Comparison of ENCODE assay signal across 8 cellular contexts in the genomic region with DNA sequence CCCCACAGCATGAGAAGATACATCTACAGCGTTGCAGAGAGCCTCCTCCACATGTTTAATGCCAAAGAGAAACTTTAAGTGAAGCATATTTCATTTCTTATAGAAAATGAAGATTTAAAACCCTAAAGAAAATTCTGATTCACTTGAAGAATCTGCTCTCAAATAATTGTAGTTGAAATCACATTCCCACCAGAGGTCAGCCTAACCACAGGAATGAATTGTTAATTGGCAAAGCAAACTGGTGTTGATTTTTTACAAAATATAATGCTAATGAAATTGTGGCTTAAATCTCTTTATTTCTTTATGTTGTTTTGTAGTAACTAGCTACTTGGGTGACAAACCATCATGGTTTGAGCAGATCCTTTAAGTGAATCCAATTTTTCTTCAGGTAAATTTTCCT. TPM values are rescaled to one million over a fixed set of nuclear protein-coding genes. Genes with fewer than 3 reads are reported as not detected.
DNase-seq lines count a peak whose midpoint lies in the region; ATAC-seq, FAIRE-seq and TF ChIP-seq lines count a peak whose summit lies in the region.

No MANE protein-coding gene starts in this region.

- peak; percentile 61 for DNase-seq in G401 (ENCODE audit: low spot score)
- no peak for DNase-seq in Peyer's patch
- DNase-seq in foreskin melanocyte, result peak; percentile 38
- DNase-seq in thoracic aorta (ENCODE audit: low spot score), result no peak
- no peak for DNase-seq in iPS-NIHi11 (ENCODE audit: low spot score)

- in situ Hi-C loops in G401 (cut with HindIII; ENCODE audit: low sequenced_read_pairs), result no loop called here

- peak; percentile 91 for FAIRE-seq in A204.1 (lab: Jason Lieb, UNC)

- no peak for ATAC-seq in thoracic aorta (ENCODE audit: insufficient number of reproducible peaks, low FRiP score, low read depth)
- ATAC-seq in activated CD4-positive, CD25-positive, alpha-beta regulatory T cell treated with anti-CD3 and anti-CD28 coated beads, Interleukin-2, amount 50 U/mL, for 24 hours, result no peak
- no peak for ATAC-seq in GM21447 (IDR thresholded peaks at IDR 0.05; ENCODE audit: unreplicated experiment)

- H3K4me3 ChIP-seq in Peyer's patch (no peak overlapping the region), thoracic aorta (no peak overlapping the region)

- no peak overlapping the region for H3K27ac ChIP-seq in Peyer's patch
- H3K27ac ChIP-seq in thoracic aorta, result no peak overlapping the region

- H3K9me3 ChIP-seq in Peyer's patch (no peaks in the 10 kb centered on the region), thoracic aorta (no peaks in the 10 kb centered on the region)

- H3K27me3 ChIP-seq in Peyer's patch, result no peaks in the 10 kb centered on the region
- no peaks in the 10 kb centered on the region for H3K27me3 ChIP-seq in thoracic aorta (replicated peaks; ENCODE audit: insufficient read depth)

- H3K36me3 ChIP-seq in Peyer's patch, result no peaks in the 10 kb centered on the region
- no peaks in the 10 kb centered on the region for H3K36me3 ChIP-seq in thoracic aorta

- peak in 4 of 6 experiments; percentile 20 to 39 (median 38) for TF ChIP-seq CTCF in Peyer's patch (IDR thresholded peaks at IDR 0.05)
- TF ChIP-seq CTCF in thoracic aorta (IDR thresholded peaks at IDR 0.05), result peak; percentile 46

- H3K4me1 ChIP-seq in Peyer's patch (no peaks in the 10 kb centered on the region), thoracic aorta (ENCODE audit: control insufficient read depth in 1 of 2, low read depth in 2 of 2) (no peaks in the 10 kb centered on the region)

- no peak for TF ChIP-seq POLR2A in Peyer's patch (IDR thresholded peaks at IDR 0.05)

RNA-seq across cellular contexts. Expression of a gene that starts 31.1 kb away (rescaled TPM):
- total RNA-seq in G401 (2014; rRNA removed; shearing (Covaris generic)), result 1.5 and 2.8 TPM in 2 replicates
- total RNA-seq in Peyer's patch (1 to 10 TPM in 3 of 4 donors, under 1 TPM in 1; 0.57 to 6.7 (median 1.8) TPM), thoracic aorta (1 to 10 TPM; 1.7 to 5.3 TPM)

Comparison
In these comparisons a context has a peak if more than half of its experiments do, and no peak if none do; other contexts are left out.
1. DNase-seq: peak in G401 (single experiment) and foreskin melanocyte (single experiment); none in Peyer's patch (0 of 3), thoracic aorta (single experiment) and iPS-NIHi11 (single experiment).